In the genomic region with DNA sequence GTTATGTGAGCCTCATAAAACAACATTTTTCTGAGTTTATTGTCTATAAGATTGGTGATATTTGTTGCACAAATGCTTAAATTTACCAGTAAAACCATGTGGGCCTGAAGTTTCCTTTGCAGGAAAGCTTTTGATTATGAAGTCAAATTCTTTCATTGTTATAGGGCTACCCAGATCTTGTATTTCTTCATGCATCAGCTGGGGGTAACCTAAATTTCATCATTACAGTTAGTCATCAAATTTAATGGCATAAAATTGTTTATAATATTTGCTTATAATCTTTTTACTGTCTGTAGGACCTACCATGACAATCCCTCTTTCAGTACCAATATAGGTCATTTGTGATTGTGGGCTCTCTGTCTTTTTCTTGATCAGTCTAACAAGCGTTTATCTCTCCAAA, we compare ENCODE assay signal across 1 cellular context.
TF ChIP-seq lines count a peak whose summit lies in the region.

No MANE protein-coding gene starts in this region.

TF ChIP-seq in HepG2, 621 proteins besides CTCF, POLR2A, EP300 and RAD21 (continued from another document):
- TF ChIP-seq ZNF775 (CRISPR knock-in tag; IDR thresholded peaks at IDR 0.05; ENCODE audit: borderline replicate concordance) (no peak), MTA3 (CRISPR knock-in tag; IDR thresholded peaks at IDR 0.05) (no peak), SP4 (CRISPR knock-in tag; IDR thresholded peaks at IDR 0.05) (no peak), FOXJ3 (CRISPR knock-in tag; IDR thresholded peaks at IDR 0.05; ENCODE audit: borderline replicate concordance) (no peak), GZF1 (CRISPR knock-in tag; IDR thresholded peaks at IDR 0.05) (no peak), PAX8 (CRISPR knock-in tag; IDR thresholded peaks at IDR 0.05; ENCODE audit: borderline replicate concordance) (no peak), ZNF777 (CRISPR knock-in tag; IDR thresholded peaks at IDR 0.05) (no peak)
- TF ChIP-seq, protein P1, sequence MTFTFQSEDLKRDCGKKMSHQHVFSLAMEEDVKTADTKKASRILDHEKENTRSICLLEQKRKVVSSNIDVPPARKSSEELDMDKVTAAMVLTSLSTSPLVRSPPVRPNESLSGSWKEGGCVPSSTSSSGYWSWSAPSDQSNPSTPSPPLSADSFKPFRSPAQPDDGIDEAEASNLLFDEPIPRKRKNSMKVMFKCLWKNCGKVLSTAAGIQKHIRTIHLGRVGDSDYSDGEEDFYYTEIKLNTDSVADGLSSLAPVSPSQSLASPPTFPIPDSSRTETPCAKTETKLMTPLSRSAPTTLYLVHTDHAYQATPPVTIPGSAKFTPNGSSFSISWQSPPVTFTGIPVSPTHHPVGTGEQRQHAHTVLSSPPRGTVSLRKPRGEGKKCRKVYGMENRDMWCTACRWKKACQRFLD (CRISPR knock-in tag; IDR thresholded peaks at IDR 0.05; ENCODE audit: borderline replicate concordance): no peak
